17 cellular contexts compared by ENCODE assay signal in the genomic region with DNA sequence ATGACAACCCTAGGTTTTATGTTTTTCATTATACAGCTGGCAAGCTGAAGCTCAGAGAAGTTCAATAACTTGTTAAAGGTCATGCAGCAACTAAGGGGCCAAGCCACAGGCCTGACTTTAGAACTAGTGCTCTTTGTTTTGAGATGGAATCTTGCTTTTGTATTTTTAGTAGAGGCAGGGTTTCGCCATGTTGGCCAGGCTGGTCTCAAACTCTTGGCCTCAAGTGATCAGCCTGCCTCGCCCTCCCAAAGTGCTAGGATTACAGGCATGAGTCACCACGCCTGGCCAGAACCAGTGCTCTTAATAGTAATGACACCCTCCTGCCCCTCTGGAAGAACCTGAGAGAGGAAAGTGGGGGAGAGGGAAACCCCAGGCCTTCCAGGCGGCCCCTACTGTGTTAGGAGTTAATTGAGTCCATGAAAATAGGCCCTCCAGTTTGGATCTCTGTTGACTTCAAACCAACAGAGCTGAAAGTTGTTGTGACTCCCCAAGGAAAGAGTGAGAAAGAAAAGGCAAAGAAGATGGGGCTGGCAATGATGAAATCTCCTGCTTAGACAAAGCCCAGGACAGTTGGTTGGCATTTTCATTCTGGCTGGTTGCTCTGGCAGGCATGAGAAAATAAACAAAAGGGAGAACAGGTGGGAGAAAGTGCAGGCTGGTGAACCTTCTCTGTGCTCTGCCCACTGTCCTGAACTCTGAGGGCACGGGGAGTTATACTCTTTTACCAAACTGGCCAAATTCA. TPM values are rescaled to one million over a fixed set of nuclear protein-coding genes. Genes with fewer than 3 reads are reported as not detected.
DNase-seq lines count a peak whose midpoint lies in the region; ATAC-seq lines count a peak whose summit lies in the region.
"Had no signal": no experiment of that assay in that cellular context is flagged by ENCODE, and none has a peak within 500 bp of the region (broad histone marks: within the 10 kb centered on the region; RNA-seq: fewer than 3 reads in every experiment).

No MANE protein-coding gene starts in this region.

- no peak for ATAC-seq in activated naive CD8-positive, alpha-beta T cell treated with anti-CD3 and anti-CD28 coated beads, Interleukin-2, amount 50 U/mL, for 24 hours

- H3K9me3 ChIP-seq in adipocyte (ENCODE audit: control insufficient read depth, low read length): no peaks in the 10 kb centered on the region
- H3K9me3 ChIP-seq in muscle layer of duodenum (ENCODE audit: control insufficient read depth in 1 of 2, low read length in 2 of 2): no peaks in the 10 kb centered on the region
- H3K9me3 ChIP-seq: ascending aorta, left ventricle myocardium inferior had no signal

- H3K36me3 ChIP-seq in adipocyte (ENCODE audit: control insufficient read depth, insufficient read depth, low read length, severe bottlenecking) (peaks cover 3% of the 10 kb centered on the region), muscle layer of duodenum (ENCODE audit: control insufficient read depth in 1 of 2, insufficient read depth in 2 of 2, low read length in 2 of 2) (peaks cover 0 to under 1% of the 10 kb centered on the region in 2 donors)
- H3K36me3 ChIP-seq: left ventricle myocardium inferior, neural progenitor cell had no signal

- H3K4me3 ChIP-seq in adipocyte (ENCODE audit: low read length): no peak overlapping the region
- H3K4me3 ChIP-seq in muscle layer of duodenum (ENCODE audit: low read depth in 1 of 2, low read length in 2 of 2): no peak overlapping the region
- H3K4me3 ChIP-seq: ascending aorta, left ventricle myocardium inferior, neural progenitor cell, skin epidermis had no signal

- H3K9me3 Mint-ChIP-seq in activated naive CD8-positive, alpha-beta T cell treated with anti-CD3 and anti-CD28 coated beads for 36 hours: no peaks in the 10 kb centered on the region
- no peaks in the 10 kb centered on the region for H3K9me3 Mint-ChIP-seq in activated naive CD8-positive, alpha-beta T cell treated with anti-CD3 and anti-CD28 coated beads, Interleukin-2, amount 50 U/mL, for 24 hours
- H3K9me3 Mint-ChIP-seq: activated CD4-positive, alpha-beta T cell treated with anti-CD3 and anti-CD28 coated beads, Interleukin-2, amount 10 ng/mL, durations not matched to agents 7 days and 5 days; dendritic cell treated with granulocyte-macrophage colony-stimulating factor and Interleukin-4, amounts not matched to agents 40 ng/mL and 50 ng/mL, for 4 days; neural progenitor cell; T-helper 1 cell treated with Interleukin-12 subunit alpha and Interleukin-12 subunit beta and Interleukin-4 antibody, amounts not matched to agents 30 μg/mL and 1 μg/mL, for 36 hours had no signal

- peaks cover 3% of the 10 kb centered on the region for H3K36me3 Mint-ChIP-seq in activated naive CD8-positive, alpha-beta T cell treated with anti-CD3 and anti-CD28 coated beads for 36 hours
- no peaks in the 10 kb centered on the region for H3K36me3 Mint-ChIP-seq in activated naive CD8-positive, alpha-beta T cell treated with anti-CD3 and anti-CD28 coated beads, Interleukin-2, amount 50 U/mL, for 24 hours (ENCODE audit: low read depth)
- H3K36me3 Mint-ChIP-seq: neural progenitor cell had no signal

- DNase-seq in activated naive CD8-positive, alpha-beta T cell treated with anti-CD3 and anti-CD28 coated beads for 36 hours: no peak
- no peak for DNase-seq in activated naive CD8-positive, alpha-beta T cell treated with anti-CD3 and anti-CD28 coated beads, Interleukin-2, amount 50 U/mL, for 24 hours
- DNase-seq in adipocyte (ENCODE audit: low read depth) (peak; percentile 37), NOMO-1 treated with dmso at 0.1 percent for 144 hours (lab: John Stamatoyannopoulos, UW; ENCODE audit: unreplicated experiment) (no peak), NCI-H524 (lab: John Stamatoyannopoulos, UW) (no peak), activated gamma-delta T cell (lab: John Stamatoyannopoulos, UW) (no peak)
- no peak for DNase-seq in activated CD8-positive, alpha-beta memory T cell treated with anti-CD3 and anti-CD28 coated beads, Interleukin-2, amount 50 U/mL, for 4 hours
- DNase-seq: activated CD4-positive, alpha-beta T cell treated with anti-CD3 and anti-CD28 coated beads, Interleukin-2, amount 10 ng/mL, durations not matched to agents 7 days and 5 days; left ventricle myocardium inferior; NCI-H774; stimulated activated naive CD4-positive, alpha-beta T cell had no signal

- no peak overlapping the region for H3K4me3 Mint-ChIP-seq in activated naive CD8-positive, alpha-beta T cell treated with anti-CD3 and anti-CD28 coated beads for 36 hours
- H3K4me3 Mint-ChIP-seq in activated naive CD8-positive, alpha-beta T cell treated with anti-CD3 and anti-CD28 coated beads, Interleukin-2, amount 50 U/mL, for 24 hours: no peak overlapping the region
- H3K4me3 Mint-ChIP-seq: activated CD4-positive, alpha-beta T cell treated with anti-CD3 and anti-CD28 coated beads, Interleukin-2, amount 10 ng/mL, durations not matched to agents 7 days and 5 days; dendritic cell treated with granulocyte-macrophage colony-stimulating factor and Interleukin-4, amounts not matched to agents 40 ng/mL and 50 ng/mL, for 4 days; neural progenitor cell; T-helper 1 cell treated with Interleukin-12 subunit alpha and Interleukin-12 subunit beta and Interleukin-4 antibody, amounts not matched to agents 30 μg/mL and 1 μg/mL, for 36 hours had no signal

- H3K27ac ChIP-seq in muscle layer of duodenum (ENCODE audit: low read length): peak overlapping the region; percentile 16
- H3K27ac ChIP-seq: ascending aorta, left ventricle myocardium inferior, neural progenitor cell had no signal

- H3K4me1 ChIP-seq in adipocyte (ENCODE audit: control insufficient read depth, insufficient read depth, low read length) (peaks cover 29% of the 10 kb centered on the region), muscle layer of duodenum (ENCODE audit: control insufficient read depth in 1 of 2, insufficient read depth in 2 of 2, low read length in 2 of 2) (peaks cover 0 to 24% of the 10 kb centered on the region in 2 donors)

- H3K27me3 ChIP-seq in adipocyte (replicated peaks; ENCODE audit: control insufficient read depth, insufficient read depth, low read length) (no peaks in the 10 kb centered on the region), muscle layer of duodenum (ENCODE audit: low read depth, low read length) (no peaks in the 10 kb centered on the region)
- H3K27me3 ChIP-seq: ascending aorta had no signal

- H3K27me3 Mint-ChIP-seq in activated naive CD8-positive, alpha-beta T cell treated with anti-CD3 and anti-CD28 coated beads for 36 hours: no peaks in the 10 kb centered on the region
- H3K27me3 Mint-ChIP-seq in activated naive CD8-positive, alpha-beta T cell treated with anti-CD3 and anti-CD28 coated beads, Interleukin-2, amount 50 U/mL, for 24 hours: no peaks in the 10 kb centered on the region
- H3K27me3 Mint-ChIP-seq: activated CD4-positive, alpha-beta T cell treated with anti-CD3 and anti-CD28 coated beads, Interleukin-2, amount 10 ng/mL, durations not matched to agents 7 days and 5 days had no signal

- H3K9ac ChIP-seq in adipocyte (ENCODE audit: low read length): peak overlapping the region; percentile 13
- H3K9ac ChIP-seq: neural progenitor cell had no signal

- peak overlapping the region; percentile 7 for H3K27ac Mint-ChIP-seq in activated naive CD8-positive, alpha-beta T cell treated with anti-CD3 and anti-CD28 coated beads for 36 hours
- H3K27ac Mint-ChIP-seq in activated naive CD8-positive, alpha-beta T cell treated with anti-CD3 and anti-CD28 coated beads, Interleukin-2, amount 50 U/mL, for 24 hours: no peak overlapping the region
- H3K27ac Mint-ChIP-seq: activated CD4-positive, alpha-beta T cell treated with anti-CD3 and anti-CD28 coated beads, Interleukin-2, amount 10 ng/mL, durations not matched to agents 7 days and 5 days; dendritic cell treated with granulocyte-macrophage colony-stimulating factor and Interleukin-4, amounts not matched to agents 40 ng/mL and 50 ng/mL, for 4 days; T-helper 1 cell treated with Interleukin-12 subunit alpha and Interleukin-12 subunit beta and Interleukin-4 antibody, amounts not matched to agents 30 μg/mL and 1 μg/mL, for 36 hours had no signal

- H3K4me1 Mint-ChIP-seq in activated naive CD8-positive, alpha-beta T cell treated with anti-CD3 and anti-CD28 coated beads for 36 hours: peaks cover 14% of the 10 kb centered on the region
- H3K4me1 Mint-ChIP-seq in activated naive CD8-positive, alpha-beta T cell treated with anti-CD3 and anti-CD28 coated beads, Interleukin-2, amount 50 U/mL, for 24 hours: peaks cover 16% of the 10 kb centered on the region

RNA-seq across cellular contexts. Expression of gene PRRT3, which starts 3.6 kb away (rescaled TPM):
- total RNA-seq in activated naive CD8-positive, alpha-beta T cell treated with anti-CD3 and anti-CD28 coated beads for 36 hours: 1 to 10 TPM; 8.0 to 8.6 TPM

RNA-seq across cellular contexts. Expression of gene CRELD1, which starts 22.1 kb away (rescaled TPM):
- total RNA-seq in activated naive CD8-positive, alpha-beta T cell treated with anti-CD3 and anti-CD28 coated beads for 36 hours: 1 to 10 TPM; 7.9 to 10.0 TPM

RNA-seq across cellular contexts. Expression of gene EMC3, which starts 30.9 kb away (rescaled TPM):
- 10 to 100 TPM; 44.7 to 46.7 TPM for total RNA-seq in activated naive CD8-positive, alpha-beta T cell treated with anti-CD3 and anti-CD28 coated beads for 36 hours

RNA-seq across cellular contexts. Expression of gene IL17RC, which starts 38.9 kb away (rescaled TPM):
- total RNA-seq in activated naive CD8-positive, alpha-beta T cell treated with anti-CD3 and anti-CD28 coated beads for 36 hours: under 1 TPM; 0.36 to 0.60 TPM

RNA-seq across cellular contexts. Expression of gene IL17RE, which starts 53.1 kb away (rescaled TPM):
- total RNA-seq in activated naive CD8-positive, alpha-beta T cell treated with anti-CD3 and anti-CD28 coated beads for 36 hours: 1 to 10 TPM; 1.2 to 1.8 TPM
